ENCODE assay signal across 25 cellular contexts in genomic region chrX:9765072-9765736, GRCh38. TPM values are rescaled to one million over a fixed set of nuclear protein-coding genes. Genes with fewer than 3 reads are reported as not detected.
DNase-seq lines count a peak whose midpoint lies in the region; FAIRE-seq and TF ChIP-seq lines count a peak whose summit lies in the region.
"Had no signal": no experiment of that assay in that cellular context is flagged by ENCODE, and none has a peak within 500 bp of the region (broad histone marks: within the 10 kb centered on the region; RNA-seq: fewer than 3 reads in every experiment).

No MANE protein-coding gene starts in this region.

- 41% methylated on average over 47 of the region's 67 CpGs for WGBS in hepatocyte (ENCODE audit: low lambda C conversion rate, missing lambda C conversion rate)

- no peak for TF ChIP-seq CTCF in hepatocyte (IDR thresholded peaks at IDR 0.05; ENCODE audit: poor library complexity)
- TF ChIP-seq CTCF in mesothelial cell of epicardium (IDR thresholded peaks at IDR 0.05; ENCODE audit: unreplicated experiment), result no peak

- H3K9me3 ChIP-seq in hepatocyte (ENCODE audit: low read depth), result no peaks in the 10 kb centered on the region
- H3K9me3 ChIP-seq: esophagus squamous epithelium, heart left ventricle, psoas muscle, tibial nerve had no signal

- H3K4me2 ChIP-seq in hepatocyte, result peak overlapping the region; percentile 72

- H3K4me3 ChIP-seq in hepatocyte, result no peak overlapping the region
- H3K4me3 ChIP-seq: GM23248, psoas muscle, SK-N-MC, tibial nerve had no signal

- CTCF ChIA-PET in activated naive CD4-positive, alpha-beta T cell treated with anti-CD3 and anti-CD28 coated beads for 36 hours (lab: Charles Lee), result no interaction called here

- peaks cover 19% of the 10 kb centered on the region for H3K9me3 Mint-ChIP-seq in mesothelial cell of epicardium
- H3K9me3 Mint-ChIP-seq in activated naive CD4-positive, alpha-beta T cell treated with anti-CD3 and anti-CD28 coated beads for 36 hours, result no peaks in the 10 kb centered on the region
- H3K9me3 Mint-ChIP-seq: stimulated activated memory B cell treated with anti-CD40 and anti-IgM and Interleukin-4, amounts not matched to agents 10 μg/mL and 1 μg/mL and 100 μg/mL, for 72 hours had no signal

- peaks cover 2% of the 10 kb centered on the region for H3K36me3 Mint-ChIP-seq in mesothelial cell of epicardium
- no peaks in the 10 kb centered on the region for H3K36me3 Mint-ChIP-seq in activated naive CD4-positive, alpha-beta T cell treated with anti-CD3 and anti-CD28 coated beads for 36 hours (ENCODE audit: low read depth)
- H3K36me3 Mint-ChIP-seq: activated CD8-positive, alpha-beta memory T cell treated with anti-CD3 and anti-CD28 coated beads, Interleukin-2, amount 10 ng/mL, durations not matched to agents 7 days and 5 days; naive B cell; stimulated activated memory B cell treated with anti-CD40 and anti-IgM and Interleukin-4, amounts not matched to agents 10 μg/mL and 1 μg/mL and 100 μg/mL, for 72 hours had no signal

- no peak overlapping the region for H3K27ac ChIP-seq in hepatocyte
- H3K27ac ChIP-seq: 22Rv1, esophagus squamous epithelium, GM23248, heart left ventricle, psoas muscle, SK-N-MC, tibial nerve had no signal

- peaks cover 5% of the 10 kb centered on the region for H3K4me1 Mint-ChIP-seq in mesothelial cell of epicardium
- H3K4me1 Mint-ChIP-seq in activated naive CD4-positive, alpha-beta T cell treated with anti-CD3 and anti-CD28 coated beads for 36 hours (ENCODE audit: low read depth), result no peaks in the 10 kb centered on the region
- H3K4me1 Mint-ChIP-seq: activated CD8-positive, alpha-beta memory T cell treated with anti-CD3 and anti-CD28 coated beads, Interleukin-2, amount 10 ng/mL, durations not matched to agents 7 days and 5 days; naive B cell; stimulated activated memory B cell treated with anti-CD40 and anti-IgM and Interleukin-4, amounts not matched to agents 10 μg/mL and 1 μg/mL and 100 μg/mL, for 72 hours had no signal

- H3K9me2 ChIP-seq in hepatocyte (replicated peaks; ENCODE audit: insufficient read depth), result no peaks in the 10 kb centered on the region

- FAIRE-seq in RCC 7860 (lab: Jason Lieb, UNC), result no peak
- FAIRE-seq: colon had no signal

- H3K4me3 Mint-ChIP-seq in mesothelial cell of epicardium, result peak overlapping the region; percentile 55
- H3K4me3 Mint-ChIP-seq in activated naive CD4-positive, alpha-beta T cell treated with anti-CD3 and anti-CD28 coated beads for 36 hours, result no peak overlapping the region
- H3K4me3 Mint-ChIP-seq: activated CD8-positive, alpha-beta memory T cell treated with anti-CD3 and anti-CD28 coated beads, Interleukin-2, amount 10 ng/mL, durations not matched to agents 7 days and 5 days; naive B cell; stimulated activated memory B cell treated with anti-CD40 and anti-IgM and Interleukin-4, amounts not matched to agents 10 μg/mL and 1 μg/mL and 100 μg/mL, for 72 hours had no signal

- H3K36me3 ChIP-seq in hepatocyte (replicated peaks; ENCODE audit: insufficient read depth, low read depth), result no peaks in the 10 kb centered on the region
- H3K36me3 ChIP-seq: esophagus squamous epithelium, heart left ventricle, tibial nerve had no signal

- intact Hi-C loops in activated naive CD4-positive, alpha-beta T cell treated with anti-CD3 and anti-CD28 coated beads for 36 hours (cut with micrococcal nuclease), result no loop called here

- no peaks in the 10 kb centered on the region for H3K27me3 Mint-ChIP-seq in mesothelial cell of epicardium (ENCODE audit: low read depth)
- H3K27me3 Mint-ChIP-seq in activated naive CD4-positive, alpha-beta T cell treated with anti-CD3 and anti-CD28 coated beads for 36 hours (ENCODE audit: low read depth), result peaks cover 14% of the 10 kb centered on the region

- no peak overlapping the region for H3K27ac Mint-ChIP-seq in mesothelial cell of epicardium
- no peak overlapping the region for H3K27ac Mint-ChIP-seq in activated naive CD4-positive, alpha-beta T cell treated with anti-CD3 and anti-CD28 coated beads for 36 hours
- H3K27ac Mint-ChIP-seq: activated CD8-positive, alpha-beta memory T cell treated with anti-CD3 and anti-CD28 coated beads, Interleukin-2, amount 10 ng/mL, durations not matched to agents 7 days and 5 days; naive B cell; stimulated activated memory B cell treated with anti-CD40 and anti-IgM and Interleukin-4, amounts not matched to agents 10 μg/mL and 1 μg/mL and 100 μg/mL, for 72 hours had no signal

- H4K20me1 ChIP-seq in hepatocyte (ENCODE audit: insufficient read depth, poor library complexity, severe bottlenecking), result no peaks in the 10 kb centered on the region

- H3K79me2 ChIP-seq in hepatocyte, result no peaks in the 10 kb centered on the region

- DNase-seq in activated gamma-delta T cell (lab: John Stamatoyannopoulos, UW) (peak; percentile 15), activated gamma-delta T cell treated with Interleukin-2 at 50 U/mL for 16 hours (no peak), hepatocyte (ENCODE audit: low spot score) (no peak), mesothelial cell of epicardium (ENCODE audit: low spot score in 2 of 2, unreplicated experiment in 2 of 2) (peak in 1 of 2 experiments; percentile 39), RCC 7860 (ENCODE audit: low spot score) (no peak), hepatic stellate cell (ENCODE audit: low spot score) (no peak)
- DNase-seq in activated naive CD4-positive, alpha-beta T cell treated with anti-CD3 and anti-CD28 coated beads for 36 hours, result no peak
- DNase-seq in activated CD8-positive, alpha-beta memory T cell treated with anti-CD3 and anti-CD28 coated beads, Interleukin-2, amount 50 U/mL, for 4 hours, result no peak
- DNase-seq: activated CD4-positive, CD25-positive, alpha-beta regulatory T cell treated with anti-CD3 and anti-CD28 coated beads, Interleukin-2, amount 50 U/mL, for 72 hours; activated CD8-positive, alpha-beta memory T cell treated with anti-CD3 and anti-CD28 coated beads, Interleukin-2, amount 10 ng/mL, durations not matched to agents 7 days and 5 days; activated effector memory CD4-positive, alpha-beta T cell treated with Interleukin-2 at 50 U/mL for 16 hours; esophagus squamous epithelium; GF-D8; GM23248; heart left ventricle; naive B cell; NCI-H1092; NCI-H526 treated with DMSO at 0.1 percent for 48 hours; psoas muscle had no signal

- no peaks in the 10 kb centered on the region for H3K4me1 ChIP-seq in hepatocyte (ENCODE audit: insufficient read depth)
- H3K4me1 ChIP-seq: psoas muscle, tibial nerve had no signal

- H2AFZ ChIP-seq in hepatocyte, result no peak overlapping the region
- H2AFZ ChIP-seq: GM23248 had no signal

- no peaks in the 10 kb centered on the region for H3K27me3 ChIP-seq in hepatocyte

RNA-seq across cellular contexts. Expression of gene GPR143, which starts 0.4 kb away (rescaled TPM):
- total RNA-seq in hepatocyte (3.0 and 3.2 TPM in 2 replicates), mesothelial cell of epicardium (6.4 to 7.7 TPM (median 7.3 TPM) in 3 replicates)
- 9.4 and 9.8 TPM in 2 replicates for polyA plus RNA-seq in hepatocyte
- total RNA-seq in activated naive CD4-positive, alpha-beta T cell treated with anti-CD3 and anti-CD28 coated beads for 36 hours, result not detected
- total RNA-seq: activated CD8-positive, alpha-beta memory T cell treated with anti-CD3 and anti-CD28 coated beads, Interleukin-2, amount 10 ng/mL, durations not matched to agents 7 days and 5 days; GM23248; psoas muscle had no signal
- polyA plus RNA-seq: BJ, GM23248 had no signal

RNA-seq across cellular contexts. Expression of gene SHROOM2, which starts 21.0 kb away (rescaled TPM):
- 6.2 and 8.5 TPM in 2 replicates for total RNA-seq in hepatocyte
- polyA plus RNA-seq in hepatocyte, result 5.6 and 6.9 TPM in 2 replicates
- total RNA-seq in mesothelial cell of epicardium, result 12.5 to 13.5 TPM (median 13.3 TPM) in 3 replicates
- total RNA-seq in activated naive CD4-positive, alpha-beta T cell treated with anti-CD3 and anti-CD28 coated beads for 36 hours, result not detected
- total RNA-seq: activated CD8-positive, alpha-beta memory T cell treated with anti-CD3 and anti-CD28 coated beads, Interleukin-2, amount 10 ng/mL, durations not matched to agents 7 days and 5 days had no signal
